8 cellular contexts compared by ENCODE assay signal in the genomic region with DNA sequence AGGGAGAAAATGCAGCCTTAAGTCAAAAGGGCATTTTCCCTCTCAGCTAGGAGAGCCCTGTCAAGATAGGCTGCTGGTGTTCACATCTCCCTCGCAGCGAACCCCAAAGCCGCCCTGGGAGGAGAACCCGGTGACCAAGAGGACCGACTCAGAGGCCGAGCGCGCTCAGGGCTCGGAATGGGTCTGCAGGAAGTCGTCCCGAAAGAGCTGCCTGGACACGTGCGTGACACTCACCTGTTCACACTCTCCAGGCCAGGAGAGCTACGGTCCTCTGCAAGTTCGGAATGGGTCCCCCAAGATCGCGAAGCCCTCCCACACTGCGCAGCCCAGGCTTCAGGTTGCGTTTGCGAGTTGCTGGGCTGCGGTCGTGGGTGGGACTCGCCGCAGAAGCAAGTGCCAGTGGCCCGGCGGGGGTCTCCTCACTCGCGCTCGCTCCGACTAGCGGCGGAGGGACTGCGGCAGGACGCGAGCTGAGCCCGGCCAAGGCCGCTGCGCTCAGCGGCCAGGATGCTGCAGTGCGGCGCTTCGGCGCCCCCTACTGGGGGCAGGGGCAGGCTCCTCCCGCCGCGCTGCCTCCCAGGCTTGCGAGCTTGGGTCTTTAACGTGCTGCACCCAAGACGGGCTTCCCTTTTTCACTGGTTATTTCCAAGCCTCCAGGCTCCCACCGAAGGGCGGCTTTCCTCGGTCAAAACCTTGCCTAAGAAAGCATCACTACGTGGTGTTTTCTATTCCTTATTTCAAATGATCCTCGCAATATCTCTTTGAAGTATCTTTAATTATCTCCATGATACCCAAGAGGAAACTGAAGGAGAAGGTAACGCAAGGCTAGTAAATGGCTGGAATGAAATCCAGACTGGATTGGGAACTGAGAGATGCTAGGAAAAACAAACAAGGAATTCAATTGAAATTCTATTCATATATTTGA. TPM values are rescaled to one million over a fixed set of nuclear protein-coding genes. Genes with fewer than 3 reads are reported as not detected.
DNase-seq lines count a peak whose midpoint lies in the region; ATAC-seq and TF ChIP-seq lines count a peak whose summit lies in the region.

A gene with protein sequence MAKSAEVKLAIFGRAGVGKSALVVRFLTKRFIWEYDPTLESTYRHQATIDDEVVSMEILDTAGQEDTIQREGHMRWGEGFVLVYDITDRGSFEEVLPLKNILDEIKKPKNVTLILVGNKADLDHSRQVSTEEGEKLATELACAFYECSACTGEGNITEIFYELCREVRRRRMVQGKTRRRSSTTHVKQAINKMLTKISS (minus strand): TSS at position 457 of the 925 bp plus-strand sequence. CDS start 3,928 bp downstream, outside the sequence.

- peak in 1 of 2 donors; percentile 16 for TF ChIP-seq POLR2A in vagina (IDR thresholded peaks at IDR 0.05)

- H3K36me3 ChIP-seq in vagina = no peaks in the 10 kb centered on the region

- H3K27ac ChIP-seq in vagina = peak within 1 kb of the TSS; percentile 83

- H3K9me3 ChIP-seq in vagina = no peaks in the 10 kb centered on the region

- in situ Hi-C loops in astrocyte of the cerebellum (cut with HindIII; ENCODE audit: low sequenced_read_pairs) = no loop called here

- H3K4me3 ChIP-seq in astrocyte of the cerebellum (ENCODE audit: low read depth, low read length) (peak within 1 kb of the TSS; percentile 45), retinal pigment epithelial cell (ENCODE audit: low read length) (peak within 1 kb of the TSS; percentile 57), vagina (peak within 1 kb of the TSS; percentile 60 to 61)

- H3K4me1 ChIP-seq in vagina = peaks cover 21% of the 10 kb centered on the region

- peak; percentile 64 for DNase-seq in EL
- DNase-seq in KG1 (lab: John Stamatoyannopoulos, UW) = peak; percentile 2
- DNase-seq in T-helper 2 cell = peak; percentile 41 to 72 (median 45)
- DNase-seq in astrocyte of the cerebellum (ENCODE audit: low read depth) = peak; percentile 53
- DNase-seq in hippocampal formation (lab: John Stamatoyannopoulos, UW) = peak; percentile 72 to 76
- DNase-seq in retinal pigment epithelial cell (ENCODE audit: low read depth) = peak; percentile 36
- peak in 1 of 2 donors; percentile 93 for DNase-seq in vagina (ENCODE audit: extremely low spot score in 2 of 2)

- peak; percentile 96 for TF ChIP-seq CTCF in astrocyte of the cerebellum (IDR thresholded peaks at IDR 0.05; ENCODE audit: low read depth, low read length, missing control alignments)
- peak; percentile 92 for TF ChIP-seq CTCF in retinal pigment epithelial cell (conservative IDR thresholded peaks at IDR 0.05; ENCODE audit: low read depth, low read length)
- peak; percentile 78 to 98 (median 95) for TF ChIP-seq CTCF in vagina (IDR thresholded peaks at IDR 0.05)

- intact Hi-C loops in vagina (cut with DNase I) = loop anchor here (5.0 kb wide), 3 partner anchors 69 to 636 kb away; no protein-coding TSS in a partner anchor

- H3K27me3 ChIP-seq in vagina = no peaks in the 10 kb centered on the region

- peak; percentile 98 for ATAC-seq in GM21723 (IDR thresholded peaks at IDR 0.05; ENCODE audit: unreplicated experiment)

RNA-seq across cellular contexts. Expression of the gene that starts here (rescaled TPM):
- 31.9 TPM for total RNA-seq in vagina
